1 cellular context compared by ENCODE assay signal in the genomic region with DNA sequence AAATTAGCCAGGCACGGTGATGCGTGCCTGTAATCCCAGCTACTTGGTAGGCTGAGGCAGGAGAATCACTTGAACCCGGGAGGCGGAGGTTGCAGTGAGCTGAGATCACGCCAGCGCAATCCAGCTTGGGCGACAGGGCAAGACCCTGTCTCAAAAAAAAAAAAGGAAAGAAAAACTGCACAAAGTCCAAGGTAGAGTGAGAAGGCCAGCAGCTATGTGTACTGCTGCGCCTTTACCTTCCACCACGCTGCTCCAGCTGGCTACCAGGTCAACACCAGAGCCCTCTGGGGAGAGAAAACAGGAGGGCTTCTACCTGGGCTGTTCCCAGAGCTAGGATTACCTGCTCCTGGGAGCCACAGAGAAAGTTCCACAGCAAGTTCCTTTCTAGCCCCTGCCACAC.
TF ChIP-seq lines count a peak whose summit lies in the region.

No MANE protein-coding gene starts in this region.

TF ChIP-seq in GM12878, 131 proteins besides CTCF, POLR2A, EP300 and RAD21:
- no peak for TF ChIP-seq KLF5 (IDR thresholded peaks at IDR 0.05; ENCODE audit: partially characterized antibody)
TF ChIP-seq in GM12878: peak in this region for 0.
